ENCODE assay signal across 22 cellular contexts in genomic region chr1:94856004-94856403, GRCh38. TPM values are rescaled to one million over a fixed set of nuclear protein-coding genes. Genes with fewer than 3 reads are reported as not detected.
"Had no signal": no experiment of that assay in that cellular context is flagged by ENCODE, and none has a peak within 500 bp of the region (broad histone marks: within the 10 kb centered on the region; RNA-seq: fewer than 3 reads in every experiment).

No MANE protein-coding gene starts in this region.

- H3K4me3 Mint-ChIP-seq: activated CD4-positive, alpha-beta memory T cell treated with anti-CD3 and anti-CD28 coated beads, Interleukin-2, amount 10 ng/mL, durations not matched to agents 7 days and 5 days; activated CD4-positive, alpha-beta T cell treated with anti-CD3 and anti-CD28 coated beads, Interleukin-2, amount 10 ng/mL, durations not matched to agents 24 days and 14 days; activated naive CD4-positive, alpha-beta T cell treated with anti-CD3 and anti-CD28 coated beads, Interleukin-2, amount 10 ng/mL, durations not matched to agents 7 days and 5 days; activated T-cell treated with anti-CD3 and anti-CD28 coated beads, Interleukin-2, amount 50 U/mL, for 72 hours; naive thymus-derived CD4-positive, alpha-beta T cell; neural crest cell; stimulated activated naive CD8-positive, alpha-beta T cell treated with anti-CD3 and anti-CD28 coated beads, Interleukin-15, Interleukin-2, amounts not matched to agents 100 ng/mL and 50 ng/mL, for 24 hours; T-helper 17 cell had no signal

- H3K9me3 Mint-ChIP-seq: activated CD4-positive, alpha-beta memory T cell treated with anti-CD3 and anti-CD28 coated beads, Interleukin-2, amount 10 ng/mL, durations not matched to agents 7 days and 5 days; activated CD4-positive, alpha-beta T cell treated with anti-CD3 and anti-CD28 coated beads, Interleukin-2, amount 10 ng/mL, durations not matched to agents 24 days and 14 days; activated naive CD4-positive, alpha-beta T cell treated with anti-CD3 and anti-CD28 coated beads, Interleukin-2, amount 10 ng/mL, durations not matched to agents 7 days and 5 days; activated T-cell treated with anti-CD3 and anti-CD28 coated beads, Interleukin-2, amount 50 U/mL, for 72 hours; neural crest cell; stimulated activated naive CD8-positive, alpha-beta T cell treated with anti-CD3 and anti-CD28 coated beads, Interleukin-15, Interleukin-2, amounts not matched to agents 100 ng/mL and 50 ng/mL, for 24 hours had no signal

- FAIRE-seq: urothelium cell line had no signal

- H3K36me3 ChIP-seq: cardiac muscle cell, heart left ventricle, left ventricle myocardium inferior, tibial artery had no signal

- H3K27ac Mint-ChIP-seq: activated CD4-positive, alpha-beta memory T cell treated with anti-CD3 and anti-CD28 coated beads, Interleukin-2, amount 10 ng/mL, durations not matched to agents 7 days and 5 days; activated CD4-positive, alpha-beta T cell treated with anti-CD3 and anti-CD28 coated beads, Interleukin-2, amount 10 ng/mL, durations not matched to agents 24 days and 14 days; activated naive CD4-positive, alpha-beta T cell treated with anti-CD3 and anti-CD28 coated beads, Interleukin-2, amount 10 ng/mL, durations not matched to agents 7 days and 5 days; activated T-cell treated with anti-CD3 and anti-CD28 coated beads, Interleukin-2, amount 50 U/mL, for 72 hours; naive thymus-derived CD4-positive, alpha-beta T cell; stimulated activated naive CD8-positive, alpha-beta T cell treated with anti-CD3 and anti-CD28 coated beads, Interleukin-15, Interleukin-2, amounts not matched to agents 100 ng/mL and 50 ng/mL, for 24 hours; T-helper 17 cell had no signal

- H3K4me1 Mint-ChIP-seq: activated CD4-positive, alpha-beta memory T cell treated with anti-CD3 and anti-CD28 coated beads, Interleukin-2, amount 10 ng/mL, durations not matched to agents 7 days and 5 days; activated CD4-positive, alpha-beta T cell treated with anti-CD3 and anti-CD28 coated beads, Interleukin-2, amount 10 ng/mL, durations not matched to agents 24 days and 14 days; activated naive CD4-positive, alpha-beta T cell treated with anti-CD3 and anti-CD28 coated beads, Interleukin-2, amount 10 ng/mL, durations not matched to agents 7 days and 5 days; naive thymus-derived CD4-positive, alpha-beta T cell had no signal

- H3K27ac ChIP-seq: cardiac muscle cell had no signal

- H3K9me3 ChIP-seq: heart left ventricle, left ventricle myocardium inferior, tibial artery had no signal

- H3K36me3 Mint-ChIP-seq: activated naive CD4-positive, alpha-beta T cell treated with anti-CD3 and anti-CD28 coated beads, Interleukin-2, amount 10 ng/mL, durations not matched to agents 7 days and 5 days; naive thymus-derived CD4-positive, alpha-beta T cell had no signal

- H3K4me3 ChIP-seq: cardiac muscle cell, heart left ventricle, left ventricle myocardium inferior, tibial artery had no signal

- H3K27me3 ChIP-seq: cardiac muscle cell, heart left ventricle, tibial artery had no signal

- ATAC-seq: activated T-cell treated with anti-CD3 and anti-CD28 coated beads, Interleukin-2, amount 50 U/mL, for 72 hours; heart left ventricle; naive thymus-derived CD4-positive, alpha-beta T cell; T-helper 17 cell had no signal

- DNase-seq: activated CD4-positive, alpha-beta memory T cell treated with anti-CD3 and anti-CD28 coated beads, Interleukin-2, amount 10 ng/mL, durations not matched to agents 7 days and 5 days; activated CD4-positive, alpha-beta T cell treated with anti-CD3 and anti-CD28 coated beads, Interleukin-2, amount 10 ng/mL, durations not matched to agents 24 days and 14 days; activated CD4-positive, CD25-positive, alpha-beta regulatory T cell; activated effector memory CD4-positive, alpha-beta T cell treated with Interleukin-2 at 50 U/mL for 16 hours; activated naive CD4-positive, alpha-beta T cell treated with anti-CD3 and anti-CD28 coated beads, Interleukin-2, amount 10 ng/mL, durations not matched to agents 7 days and 5 days; activated T-cell treated with anti-CD3 and anti-CD28 coated beads, Interleukin-2, amount 50 U/mL, for 72 hours; amygdala; heart left ventricle; left ventricle myocardium inferior; naive thymus-derived CD4-positive, alpha-beta T cell; occipital lobe; posterior cingulate gyrus; retina; stimulated activated CD4-positive, alpha-beta T cell treated with anti-CD3 and anti-CD28 coated beads, Interleukin-4, amount 100 ng/mL, for 4 hours; substantia nigra; SW 1271; T-helper 17 cell; tibial artery had no signal

RNA-seq across cellular contexts. Expression of gene SLC44A3, which starts 35.8 kb away (rescaled TPM):
- total RNA-seq: activated CD4-positive, alpha-beta T cell treated with anti-CD3 and anti-CD28 coated beads, Interleukin-2, amount 10 ng/mL, durations not matched to agents 24 days and 14 days; activated T-cell treated with anti-CD3 and anti-CD28 coated beads, Interleukin-2, amount 50 U/mL, for 72 hours had no signal
- polyA plus RNA-seq: naive thymus-derived CD4-positive, alpha-beta T cell had no signal
